ENCODE assay signal across 30 cellular contexts in the genomic region with DNA sequence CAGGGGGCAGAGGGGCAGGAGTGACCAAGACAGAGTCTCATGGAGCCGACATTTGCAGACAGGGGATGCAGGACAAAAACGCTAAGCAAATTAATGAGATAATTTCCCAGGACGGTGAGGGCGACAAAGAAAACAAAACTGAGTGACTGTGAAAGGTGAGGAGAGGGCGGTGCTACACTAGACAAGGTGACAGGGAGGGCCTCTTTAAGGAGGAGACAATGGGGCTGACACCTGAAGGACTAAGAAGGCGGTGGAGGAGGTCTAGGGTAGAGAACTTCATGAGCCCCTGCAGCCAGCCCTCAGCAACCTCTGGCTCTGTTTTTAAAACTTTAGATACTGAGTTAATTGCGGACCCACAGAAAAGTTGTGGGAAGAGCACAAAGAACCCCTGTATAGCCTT.
"Had no signal": no experiment of that assay in that cellular context is flagged by ENCODE, and none has a peak within 500 bp of the region (broad histone marks: within the 10 kb centered on the region; RNA-seq: fewer than 3 reads in every experiment).

No MANE protein-coding gene starts in this region.

- H3K27me3 Mint-ChIP-seq: memory B cell had no signal

- ATAC-seq: heart right ventricle; left colon; left ventricle myocardium superior; psoas muscle; right cardiac atrium; stimulated activated effector memory CD8-positive, alpha-beta T cell treated with anti-CD3 and anti-CD28 coated beads, Interleukin-12 subunit alpha, Interleukin-12 subunit beta, amount 100 ng/mL, for 72 hours had no signal

- H3K27ac ChIP-seq: coronary artery, esophagus squamous epithelium, heart right ventricle, ovary, psoas muscle, sigmoid colon, stomach, thyroid gland, vagina had no signal

- H3K4me3 Mint-ChIP-seq: immature natural killer cell; memory B cell; nephron progenitor cell; stimulated activated effector memory CD8-positive, alpha-beta T cell treated with anti-CD3 and anti-CD28 coated beads, Interleukin-12 subunit alpha, Interleukin-12 subunit beta, amount 100 ng/mL, for 72 hours had no signal

- H3K4me3 ChIP-seq: coronary artery, esophagus squamous epithelium, heart right ventricle, lung, ovary, psoas muscle, sigmoid colon, stomach, thyroid gland, vagina had no signal

- DNase-seq: dermis blood vessel endothelial cell; effector memory CD4-positive, alpha-beta T cell; erythroblast; esophagus squamous epithelium; foreskin melanocyte; glutamatergic neuron; heart right ventricle; hypothalamus; immature natural killer cell; islet precursor cell; kidney glomerular epithelial cell; left colon; nephron progenitor cell; occipital lobe; ovary; psoas muscle; sigmoid colon; stimulated activated CD4-positive, alpha-beta T cell treated with anti-CD3 and anti-CD28 coated beads, Interleukin-2, amount 100 ng/mL, for 24 hours; stimulated activated CD4-positive, alpha-beta T cell treated with anti-CD3 and anti-CD28 coated beads, Interleukin-4, amount 100 ng/mL, for 24 hours; stimulated activated naive CD4-positive, alpha-beta T cell treated with Interleukin-2 at 50 U/mL for 16 hours; stomach; thyroid gland; trophoblast cell had no signal

- H3K4me1 ChIP-seq: esophagus squamous epithelium, psoas muscle, sigmoid colon, stomach, thyroid gland had no signal

- H3K9me3 Mint-ChIP-seq: immature natural killer cell; memory B cell; nephron progenitor cell; stimulated activated effector memory CD8-positive, alpha-beta T cell treated with anti-CD3 and anti-CD28 coated beads, Interleukin-12 subunit alpha, Interleukin-12 subunit beta, amount 100 ng/mL, for 72 hours had no signal

- H3K36me3 ChIP-seq: esophagus squamous epithelium, heart right ventricle, ovary, sigmoid colon, stomach, thyroid gland, vagina had no signal

- H3K27ac Mint-ChIP-seq: memory B cell; nephron progenitor cell; stimulated activated effector memory CD8-positive, alpha-beta T cell treated with anti-CD3 and anti-CD28 coated beads, Interleukin-12 subunit alpha, Interleukin-12 subunit beta, amount 100 ng/mL, for 72 hours had no signal

- H3K36me3 Mint-ChIP-seq: stimulated activated effector memory CD8-positive, alpha-beta T cell treated with anti-CD3 and anti-CD28 coated beads, Interleukin-12 subunit alpha, Interleukin-12 subunit beta, amount 100 ng/mL, for 72 hours had no signal

- H3K27me3 ChIP-seq: heart right ventricle, ovary, sigmoid colon, stomach, thyroid gland, vagina had no signal

- H3K9me3 ChIP-seq: esophagus squamous epithelium, heart right ventricle, ovary, psoas muscle, sigmoid colon, stomach, thyroid gland, vagina had no signal
